ENCODE assay signal across 8 cellular contexts in genomic region chr15:42084465-42085235, GRCh38. TPM values are rescaled to one million over a fixed set of nuclear protein-coding genes. Genes with fewer than 3 reads are reported as not detected.
DNase-seq lines count a peak whose midpoint lies in the region; ATAC-seq and TF ChIP-seq lines count a peak whose summit lies in the region.

No MANE protein-coding gene starts in this region.

- H3K27ac Mint-ChIP-seq in activated naive CD8-positive, alpha-beta T cell treated with anti-CD3 and anti-CD28 coated beads, Interleukin-2, amount 10 ng/mL, durations not matched to agents 7 days and 5 days, result peak overlapping the region; percentile 48

- no peaks in the 10 kb centered on the region for H3K9me3 Mint-ChIP-seq in activated naive CD8-positive, alpha-beta T cell treated with anti-CD3 and anti-CD28 coated beads, Interleukin-2, amount 10 ng/mL, durations not matched to agents 7 days and 5 days

- peak overlapping the region; percentile 15; the same call in 1 of the 2 replicates for H3K4me2 ChIP-seq in BLaER1
- H3K4me2 ChIP-seq in parathyroid adenoma (ENCODE audit: low read length), result no peak overlapping the region

- DNase-seq in H4 (ENCODE audit: low spot score) (peak; percentile 56), RWPE2 (ENCODE audit: low spot score) (peak; percentile 99), head of caudate nucleus (peak in 39 of 42 donors; percentile 38 to 86 (median 63)), DMS79 (lab: John Stamatoyannopoulos, UW) (no peak)
- peak; percentile 63 for DNase-seq in activated naive CD8-positive, alpha-beta T cell treated with anti-CD3 and anti-CD28 coated beads, Interleukin-2, amount 10 ng/mL, durations not matched to agents 7 days and 5 days

- H2AFZ ChIP-seq in parathyroid adenoma, result no peak overlapping the region

- H3K36me3 ChIP-seq in BLaER1 (no peaks in the 10 kb centered on the region), RWPE2 (ENCODE audit: low read depth) (no peaks in the 10 kb centered on the region), parathyroid adenoma (ENCODE audit: control insufficient read depth, insufficient read depth, low read length) (no peaks in the 10 kb centered on the region)

- H3K27me3 ChIP-seq in BLaER1, result no peaks in the 10 kb centered on the region
- H3K27me3 ChIP-seq in RWPE2 (ENCODE audit: insufficient read depth, poor library complexity, severe bottlenecking), result no peaks in the 10 kb centered on the region
- no peaks in the 10 kb centered on the region for H3K27me3 ChIP-seq in parathyroid adenoma (ENCODE audit: control insufficient read depth, insufficient read depth, low read length)

- ATAC-seq in RWPE2 (ENCODE audit: low read depth) (peak; percentile 97), GM21526 (IDR thresholded peaks at IDR 0.05; ENCODE audit: low FRiP score, unreplicated experiment) (no peak)
- peak; percentile 57 for ATAC-seq in activated naive CD8-positive, alpha-beta T cell treated with anti-CD3 and anti-CD28 coated beads, Interleukin-2, amount 10 ng/mL, durations not matched to agents 7 days and 5 days (ENCODE audit: low read depth)

- TF ChIP-seq CTCF in RWPE2 (IDR thresholded peaks at IDR 0.05; ENCODE audit: poor library complexity, severe bottlenecking), result peak; percentile 100
- peak; percentile 80 for TF ChIP-seq CTCF in parathyroid adenoma (IDR thresholded peaks at IDR 0.05)

- peak overlapping the region; percentile 28 for H3K4me3 Mint-ChIP-seq in activated naive CD8-positive, alpha-beta T cell treated with anti-CD3 and anti-CD28 coated beads, Interleukin-2, amount 10 ng/mL, durations not matched to agents 7 days and 5 days

- POLR2A ChIA-PET in activated naive CD8-positive, alpha-beta T cell treated with anti-CD3 and anti-CD28 coated beads, Interleukin-2, amount 10 ng/mL, durations not matched to agents 7 days and 5 days (lab: Charles Lee), result no interaction called here

- H3K27me3 Mint-ChIP-seq in activated naive CD8-positive, alpha-beta T cell treated with anti-CD3 and anti-CD28 coated beads, Interleukin-2, amount 10 ng/mL, durations not matched to agents 7 days and 5 days, result peaks cover 3% of the 10 kb centered on the region

- no peaks in the 10 kb centered on the region for H4K20me1 ChIP-seq in BLaER1

- H3K9ac ChIP-seq in BLaER1, result no peak overlapping the region
- H3K9ac ChIP-seq in parathyroid adenoma, result no peak overlapping the region

- H3K36me3 Mint-ChIP-seq in activated naive CD8-positive, alpha-beta T cell treated with anti-CD3 and anti-CD28 coated beads, Interleukin-2, amount 10 ng/mL, durations not matched to agents 7 days and 5 days, result no peaks in the 10 kb centered on the region

- intact Hi-C loops in head of caudate nucleus (cut with DNase I), result no loop called here

- H3K4me1 Mint-ChIP-seq in activated naive CD8-positive, alpha-beta T cell treated with anti-CD3 and anti-CD28 coated beads, Interleukin-2, amount 10 ng/mL, durations not matched to agents 7 days and 5 days, result peaks cover 10% of the 10 kb centered on the region

- H3K4me1 ChIP-seq in BLaER1 (peaks cover 43% of the 10 kb centered on the region), RWPE2 (ENCODE audit: insufficient read depth, poor library complexity, severe bottlenecking) (peaks cover 19% of the 10 kb centered on the region), parathyroid adenoma (no peaks in the 10 kb centered on the region)

- H3K27ac ChIP-seq in BLaER1 (no peak overlapping the region), RWPE2 (ENCODE audit: poor library complexity, severe bottlenecking) (peak overlapping the region; percentile 79), parathyroid adenoma (no peak overlapping the region)

- no peaks in the 10 kb centered on the region for H3K79me2 ChIP-seq in parathyroid adenoma

- H3K9me3 ChIP-seq in BLaER1 (no peaks in the 10 kb centered on the region), RWPE2 (ENCODE audit: severe bottlenecking) (no peaks in the 10 kb centered on the region), parathyroid adenoma (ENCODE audit: control insufficient read depth, low read length) (no peaks in the 10 kb centered on the region)

- H3K4me3 ChIP-seq in BLaER1 (no peak overlapping the region), RWPE2 (ENCODE audit: severe bottlenecking) (no peak overlapping the region), parathyroid adenoma (ENCODE audit: low read depth, low read length) (no peak overlapping the region)

RNA-seq across cellular contexts. Expression of gene PLA2G4D, which starts 9.7 kb away (rescaled TPM):
- not detected in 2 replicates for total RNA-seq in H4 (2014; rRNA removed; shearing (Covaris generic))
- total RNA-seq in activated naive CD8-positive, alpha-beta T cell treated with anti-CD3 and anti-CD28 coated beads, Interleukin-2, amount 10 ng/mL, durations not matched to agents 7 days and 5 days, result not detected
